ENCODE assay signal across 8 cellular contexts in genomic region chr18:44839239-44839666, GRCh38.
DNase-seq lines count a peak whose midpoint lies in the region; ATAC-seq and TF ChIP-seq lines count a peak whose summit lies in the region.

No MANE protein-coding gene starts in this region.

- peak overlapping the region; percentile 21 for H3K27ac Mint-ChIP-seq in Calu3 (ENCODE audit: unreplicated experiment)
- H3K27ac Mint-ChIP-seq in T-helper 2 cell treated with Interferon-gamma antibody and Interleukin-4, amounts not matched to agents 5 μg/mL and 100 μg/mL, for 36 hours, result peak overlapping the region; percentile 24

- intact Hi-C loops in Calu3 (cut with micrococcal nuclease; ENCODE audit: unreplicated experiment), result no loop called here
- intact Hi-C loops in adrenal gland (cut with DNase I), result no loop called here

- BruUV-seq in Calu3 (replicated peaks; lab: Mats Ljungman, UMichigan), result no TSS peak

- no peak overlapping the region for H3K4me3 Mint-ChIP-seq in Calu3 (ENCODE audit: low read depth, unreplicated experiment)
- peak overlapping the region; percentile 58 for H3K4me3 Mint-ChIP-seq in T-helper 2 cell treated with Interferon-gamma antibody and Interleukin-4, amounts not matched to agents 5 μg/mL and 100 μg/mL, for 36 hours

- H3K4me3 ChIP-seq in adrenal gland, result no peak overlapping the region

- WGBS in adrenal gland, 4 donors, result 15 to 31% (median 20%) methylated on average over 2 to 6 of the region's 6 CpGs

- H3K36me3 ChIP-seq in adrenal gland (replicated peaks in 1 of 2), result no peaks in the 10 kb centered on the region

- H3K4me1 ChIP-seq in adrenal gland (replicated peaks in 1 of 2), result peaks cover 0 to 13% of the 10 kb centered on the region in 2 donors

- TF ChIP-seq POLR2A in adrenal gland (IDR thresholded peaks at IDR 0.05), result no peak

- H3K27me3 ChIP-seq in adrenal gland, result no peaks in the 10 kb centered on the region

- DNase-seq in Calu3, result peak; percentile 67
- DNase-seq in T-helper 2 cell treated with Interferon-gamma antibody and Interleukin-4, amounts not matched to agents 5 μg/mL and 100 μg/mL, for 36 hours (ENCODE audit: low spot score), result peak; percentile 70
- DNase-seq in adrenal gland, result peak; percentile 40 to 81 (median 59)
- peak; percentile 42 for DNase-seq in iris pigment epithelial cell (ENCODE audit: low read depth)
- peak in 2 of 3 donors; percentile 23 to 45 for DNase-seq in stimulated activated CD4-positive, alpha-beta T cell treated with anti-CD3 and anti-CD28 coated beads, TNF-alpha, amount 100 ng/mL, for 1 hour (ENCODE audit: low read depth in 3 of 3, low spot score in 1 of 3)
- no peak for DNase-seq in T1000 (lab: John Stamatoyannopoulos, UW)

- peak overlapping the region in 1 of 5 donors; percentile 15 for H3K27ac ChIP-seq in adrenal gland

- H3K9me3 ChIP-seq in adrenal gland (replicated peaks in 1 of 3), result no peaks in the 10 kb centered on the region

- CTCF ChIA-PET in Calu3 (lab: Charles Lee), result no interaction called here

- H3K27me3 Mint-ChIP-seq in Calu3 (ENCODE audit: unreplicated experiment), result no peaks in the 10 kb centered on the region
- H3K27me3 Mint-ChIP-seq in T-helper 2 cell treated with Interferon-gamma antibody and Interleukin-4, amounts not matched to agents 5 μg/mL and 100 μg/mL, for 36 hours (ENCODE audit: low read depth), result no peaks in the 10 kb centered on the region

- H3K4me1 Mint-ChIP-seq in Calu3 (ENCODE audit: low read depth, unreplicated experiment), result peaks cover 14% of the 10 kb centered on the region
- peaks cover 39% of the 10 kb centered on the region for H3K4me1 Mint-ChIP-seq in T-helper 2 cell treated with Interferon-gamma antibody and Interleukin-4, amounts not matched to agents 5 μg/mL and 100 μg/mL, for 36 hours (ENCODE audit: low read depth)

- no peaks in the 10 kb centered on the region for H3K36me3 Mint-ChIP-seq in Calu3 (ENCODE audit: insufficient read depth, unreplicated experiment)
- no peaks in the 10 kb centered on the region for H3K36me3 Mint-ChIP-seq in T-helper 2 cell treated with Interferon-gamma antibody and Interleukin-4, amounts not matched to agents 5 μg/mL and 100 μg/mL, for 36 hours (ENCODE audit: low read depth)

- TF ChIP-seq CTCF in Calu3 (IDR thresholded peaks at IDR 0.05; ENCODE audit: unreplicated experiment) (no peak), adrenal gland (IDR thresholded peaks at IDR 0.05) (no peak)

- ATAC-seq in GM19397 (IDR thresholded peaks at IDR 0.05; ENCODE audit: unreplicated experiment) (peak; percentile 96), HG03469 (IDR thresholded peaks at IDR 0.05; ENCODE audit: unreplicated experiment) (peak; percentile 98)

- no peaks in the 10 kb centered on the region for H3K9me3 Mint-ChIP-seq in Calu3 (ENCODE audit: low read depth, unreplicated experiment)
- no peaks in the 10 kb centered on the region for H3K9me3 Mint-ChIP-seq in T-helper 2 cell treated with Interferon-gamma antibody and Interleukin-4, amounts not matched to agents 5 μg/mL and 100 μg/mL, for 36 hours
